10 cellular contexts compared by ENCODE assay signal in genomic region chrX:133544105-133544504, GRCh38.
A peak's percentile ranks its signal among the peaks of the same experiment; 100 is the strongest.
DNase-seq lines count a peak whose midpoint lies in the region; ATAC-seq, FAIRE-seq and TF ChIP-seq lines count a peak whose summit lies in the region.
"Had no signal": no experiment of that assay in that cellular context is flagged by ENCODE, and none has a peak within 500 bp of the region (broad histone marks: within the 10 kb centered on the region; RNA-seq: fewer than 3 reads in every experiment).

No MANE protein-coding gene starts in this region.

- no peaks in the 10 kb centered on the region for H3K27me3 ChIP-seq in gastroesophageal sphincter
- H3K27me3 ChIP-seq in smooth muscle cell (ENCODE audit: low read depth) = no peaks in the 10 kb centered on the region

- no peaks in the 10 kb centered on the region for H3K79me2 ChIP-seq in smooth muscle cell (ENCODE audit: low read depth)

- TF ChIP-seq CTCF in gastroesophageal sphincter (IDR thresholded peaks at IDR 0.05) (no peak), smooth muscle cell (IDR thresholded peaks at IDR 0.05; ENCODE audit: borderline replicate concordance, insufficient read depth, poor library complexity, severe bottlenecking) (no peak)

- TF ChIP-seq EP300 in gastroesophageal sphincter (IDR thresholded peaks at IDR 0.05) = no peak

- no peak overlapping the region for H3K4me2 ChIP-seq in smooth muscle cell

- peak overlapping the region; percentile 86 for H3K9ac ChIP-seq in smooth muscle cell (ENCODE audit: low read depth)

- peak; percentile 39 for DNase-seq in HK-2 (ENCODE audit: unreplicated experiment)
- peak; percentile 2 to 56 for DNase-seq in SW 1271 (lab: John Stamatoyannopoulos, UW)
- no peak for DNase-seq in smooth muscle cell (lab: John Stamatoyannopoulos, UW; ENCODE audit: unreplicated experiment)
- no peak for DNase-seq in 8988T
- DNase-seq in GM12892 (ENCODE audit: insufficient read length) = no peak
- DNase-seq: GDM1; NCI-H524; stimulated activated naive CD8-positive, alpha-beta T cell treated with anti-CD3 and anti-CD28 coated beads, Interleukin-15, amount 100 ng/mL, for 72 hours had no signal

- no peak overlapping the region for H3K4me3 ChIP-seq in gastroesophageal sphincter
- no peak overlapping the region for H3K4me3 ChIP-seq in smooth muscle cell

- no peak for FAIRE-seq in GM12892 (lab: Jason Lieb, UNC)

- ATAC-seq in gastroesophageal sphincter = peak; percentile 55
- no peak for ATAC-seq in HG02759 (IDR thresholded peaks at IDR 0.05; ENCODE audit: unreplicated experiment)
- ATAC-seq: stimulated activated naive CD8-positive, alpha-beta T cell treated with anti-CD3 and anti-CD28 coated beads, Interleukin-15, amount 100 ng/mL, for 72 hours had no signal

- H3K9me3 ChIP-seq in gastroesophageal sphincter (no peaks in the 10 kb centered on the region), smooth muscle cell (replicated peaks; ENCODE audit: low read depth) (no peaks in the 10 kb centered on the region)

- H3K27ac ChIP-seq in gastroesophageal sphincter (no peak overlapping the region), smooth muscle cell (ENCODE audit: low read depth) (peak overlapping the region; percentile 91)

- H3F3A ChIP-seq in smooth muscle cell (ENCODE audit: low read depth) = no peaks in the 10 kb centered on the region

- H3K36me3 ChIP-seq in gastroesophageal sphincter (no peaks in the 10 kb centered on the region), smooth muscle cell (ENCODE audit: low read depth) (no peaks in the 10 kb centered on the region)

- H2AFZ ChIP-seq in smooth muscle cell (ENCODE audit: low read depth) = no peak overlapping the region

- H3K4me1 ChIP-seq in gastroesophageal sphincter (peaks cover 0 to 3% (median 0%) of the 10 kb centered on the region in 3 donors), smooth muscle cell (ENCODE audit: low read depth) (no peaks in the 10 kb centered on the region)

- 43% methylated on average over 2 of the region's 3 CpGs; no CpG with 5 or more reads in 1 of the 2 donors for WGBS in gastroesophageal sphincter (ENCODE audit: low coverage in 1 of 2), 2 donors
- 39% methylated on average over 3 of the region's 3 CpGs for WGBS in smooth muscle cell (ENCODE audit: low lambda C conversion rate)

- TF ChIP-seq POLR2A in gastroesophageal sphincter (IDR thresholded peaks at IDR 0.05) = no peak
- TF ChIP-seq POLR2A in GM12892 (IDR thresholded peaks at IDR 0.05; ENCODE audit: low read depth, low read length) = no peak

- no peaks in the 10 kb centered on the region for H4K20me1 ChIP-seq in smooth muscle cell (ENCODE audit: low read depth)

Comparison
In these comparisons a context has a peak if more than half of its experiments do, and no peak if none do; other contexts are left out.
1. DNase-seq: peak in HK-2 (single experiment) and SW 1271 (2 of 2); none in smooth muscle cell (single experiment), 8988T (single experiment) and GM12892 (single experiment).